In the genomic region with DNA sequence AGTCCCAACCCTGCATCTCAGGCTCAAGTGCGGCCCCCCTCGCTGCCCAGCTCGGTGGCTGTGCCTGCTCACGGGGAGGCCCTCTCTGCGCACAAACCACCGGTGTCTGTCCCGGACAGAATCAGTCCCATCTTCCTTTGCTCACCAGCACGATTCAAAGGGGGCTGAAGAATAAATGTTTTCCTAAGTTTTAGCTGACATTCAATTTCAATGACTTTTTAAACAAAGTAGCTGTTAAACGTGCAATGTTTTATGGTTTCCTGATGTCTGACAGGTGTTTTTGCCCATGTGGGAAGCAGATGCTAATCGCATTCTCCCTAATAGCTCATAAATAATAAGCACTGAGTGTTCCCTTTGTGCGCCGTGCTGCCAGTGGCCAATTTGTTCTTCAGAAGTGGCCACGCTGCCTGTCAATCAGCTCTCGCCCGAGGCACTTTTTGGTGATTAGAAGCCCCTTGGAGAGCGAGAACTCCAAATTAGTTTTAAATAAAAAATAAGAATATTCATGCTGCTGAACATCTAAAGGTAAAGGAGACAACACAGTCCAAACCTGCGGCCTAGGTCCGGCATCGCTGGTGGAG, we compare ENCODE assay signal across 18 cellular contexts. TPM values are rescaled to one million over a fixed set of nuclear protein-coding genes. Genes with fewer than 3 reads are reported as not detected.
DNase-seq lines count a peak whose midpoint lies in the region; ATAC-seq lines count a peak whose summit lies in the region.
"Had no signal": no experiment of that assay in that cellular context is flagged by ENCODE, and none has a peak within 500 bp of the region (broad histone marks: within the 10 kb centered on the region; RNA-seq: fewer than 3 reads in every experiment).

No MANE protein-coding gene starts in this region.

- H2BK5ac ChIP-seq in neuronal stem cell (ENCODE audit: low read length) = peak overlapping the region; percentile 87

- no peaks in the 10 kb centered on the region for H3K9me3 ChIP-seq in neuronal stem cell (replicated peaks in 1 of 2; ENCODE audit: control insufficient read depth in 2 of 2, insufficient read depth in 1 of 2, low read depth in 1 of 2, low read length in 2 of 2)
- H3K9me3 ChIP-seq in CD8-positive, alpha-beta memory T cell (ENCODE audit: low read length) = no peaks in the 10 kb centered on the region
- H3K9me3 ChIP-seq: A549, left ventricle myocardium inferior, prostate gland, SJSA1 had no signal

- no peak overlapping the region for H2BK120ac ChIP-seq in neuronal stem cell (ENCODE audit: low read depth, low read length)

- H3K4me1 Mint-ChIP-seq in CD8-positive, alpha-beta memory T cell = peaks cover 27 to 62% (median 29%) of the 10 kb centered on the region in 3 donors

- peak overlapping the region; percentile 46 for H3K23ac ChIP-seq in neuronal stem cell (ENCODE audit: low read depth, low read length, poor library complexity)

- CTCF ChIA-PET in CD8-positive, alpha-beta memory T cell (lab: Charles Lee) = interaction anchor here (1.6 to 2.6 kb wide), 3 partner anchors 10 to 29 kb away, joined by 4 to 18 read pairs (median 7); no protein-coding TSS in a partner anchor

- no peak overlapping the region for H4K91ac ChIP-seq in neuronal stem cell (ENCODE audit: low read depth, low read length, poor library complexity)

- peak overlapping the region; percentile 48 for H3K14ac ChIP-seq in neuronal stem cell (ENCODE audit: low read length)

- no peak for ATAC-seq in HG03342 (IDR thresholded peaks at IDR 0.05; ENCODE audit: unreplicated experiment)

- H3K4ac ChIP-seq in neuronal stem cell (ENCODE audit: low read length) = no peak overlapping the region

- no peak overlapping the region for H3K4me3 ChIP-seq in neuronal stem cell (ENCODE audit: low read length in 2 of 2)
- no peak overlapping the region for H3K4me3 ChIP-seq in CD8-positive, alpha-beta memory T cell (ENCODE audit: low read length)
- H3K4me3 ChIP-seq: A549, left ventricle myocardium inferior, prostate gland, SJSA1 had no signal

- H3K36me3 ChIP-seq in neuronal stem cell (replicated peaks in 1 of 2; ENCODE audit: control insufficient read depth in 2 of 2, insufficient read depth in 2 of 2, low read length in 2 of 2) = no peaks in the 10 kb centered on the region
- no peaks in the 10 kb centered on the region for H3K36me3 ChIP-seq in CD8-positive, alpha-beta memory T cell (ENCODE audit: insufficient read depth, low read length)
- H3K36me3 ChIP-seq: left ventricle myocardium inferior, prostate gland, SJSA1 had no signal

- peak overlapping the region; percentile 35 for H2AK5ac ChIP-seq in neuronal stem cell (ENCODE audit: low read depth, low read length)

- H2AFZ ChIP-seq in neuronal stem cell (ENCODE audit: low read length) = peak overlapping the region; percentile 3

- peaks cover 0 to 1% (median 0%) of the 10 kb centered on the region in 3 donors for H3K36me3 Mint-ChIP-seq in CD8-positive, alpha-beta memory T cell

- no peak overlapping the region for H3K4me2 ChIP-seq in neuronal stem cell (ENCODE audit: insufficient read depth, low read length, poor library complexity, severe bottlenecking)
- H3K4me2 ChIP-seq: A549 had no signal

- WGBS in neuronal stem cell (ENCODE audit: extremely low coverage in 2 of 2, insufficient read length in 2 of 2, insufficient replicate concordance in 1 of 2), 2 donors = no CpG with 5 or more reads among the region's 19 CpGs

- peak overlapping the region; percentile 44 for H2BK15ac ChIP-seq in neuronal stem cell (ENCODE audit: low read length)

- DNase-seq in NCI-H82 (lab: John Stamatoyannopoulos, UW) = peak; percentile 32
- no peak for DNase-seq in NCI-H82 treated with DMSO at 0.1 percent for 48 hours (lab: John Stamatoyannopoulos, UW; ENCODE audit: unreplicated experiment)
- DNase-seq in NCI-H1105 treated with DMSO at 0.1 percent for 48 hours (lab: John Stamatoyannopoulos, UW) = peak; percentile 94
- DNase-seq in NCI-H526 treated with DMSO at 0.1 percent for 48 hours (lab: John Stamatoyannopoulos, UW) = peak; percentile 70
- no peak for DNase-seq in neuronal stem cell (ENCODE audit: low spot score)
- DNase-seq in DMS114 treated with DMSO at 0.1 percent for 48 hours (lab: John Stamatoyannopoulos, UW; ENCODE audit: unreplicated experiment) = no peak
- DNase-seq in CD8-positive, alpha-beta memory T cell = no peak
- DNase-seq: aorta, GOT3, left ventricle myocardium inferior, NCI-H226 had no signal

- H3K4me3 Mint-ChIP-seq in CD8-positive, alpha-beta memory T cell = peak overlapping the region in 1 of 7 donors; percentile 27
- H3K4me3 Mint-ChIP-seq: CD4-positive, alpha-beta T cell; stimulated activated naive CD8-positive, alpha-beta T cell treated with anti-CD3 and anti-CD28 coated beads, Interleukin-15, Interleukin-2, amounts not matched to agents 100 ng/mL and 50 ng/mL, for 24 hours had no signal

- peaks cover 54 to 73% of the 10 kb centered on the region in 2 donors for H3K27me3 Mint-ChIP-seq in CD8-positive, alpha-beta memory T cell

- no peak overlapping the region for H2BK12ac ChIP-seq in neuronal stem cell (ENCODE audit: low read length)

- peak overlapping the region; percentile 54 for H3K9ac ChIP-seq in neuronal stem cell (ENCODE audit: low read depth, low read length, poor library complexity)

- H3K27ac Mint-ChIP-seq in CD8-positive, alpha-beta memory T cell = peak overlapping the region in 4 of 8 donors; percentile 7 to 57 (median 34)
- H3K27ac Mint-ChIP-seq: CD4-positive, alpha-beta T cell; stimulated activated naive CD8-positive, alpha-beta T cell treated with anti-CD3 and anti-CD28 coated beads, Interleukin-15, Interleukin-2, amounts not matched to agents 100 ng/mL and 50 ng/mL, for 24 hours had no signal

- H3K18ac ChIP-seq in neuronal stem cell (ENCODE audit: low read length) = peak overlapping the region; percentile 85

- H3K27ac ChIP-seq in neuronal stem cell (replicated peaks; ENCODE audit: low read length) = no peak overlapping the region
- H3K27ac ChIP-seq in CD8-positive, alpha-beta memory T cell (ENCODE audit: low read depth, low read length) = no peak overlapping the region
- H3K27ac ChIP-seq: A549, left ventricle myocardium inferior, prostate gland, SJSA1 had no signal

- H3K79me1 ChIP-seq in neuronal stem cell (ENCODE audit: low read depth, low read length) = no peaks in the 10 kb centered on the region

- H3K27me3 ChIP-seq in neuronal stem cell (ENCODE audit: control insufficient read depth in 3 of 3, insufficient read depth in 3 of 3, low read depth in 1 of 3, low read length in 3 of 3) = peaks cover 0 to 72% (median 4%) of the 10 kb centered on the region in 3 experiments
- peaks cover 47% of the 10 kb centered on the region for H3K27me3 ChIP-seq in CD8-positive, alpha-beta memory T cell (ENCODE audit: insufficient read depth, low read length, poor library complexity, severe bottlenecking)

- no peak overlapping the region for H4K8ac ChIP-seq in neuronal stem cell (ENCODE audit: low read depth, low read length)

- POLR2A ChIA-PET in CD8-positive, alpha-beta memory T cell (lab: Charles Lee) = interaction anchor here (0.6 kb wide), 1 partner anchor 22 kb away, joined by 7 read pairs; no protein-coding TSS in a partner anchor

- H3K4me1 ChIP-seq in neuronal stem cell (ENCODE audit: control insufficient read depth in 2 of 2, insufficient read depth in 1 of 2, low read depth in 1 of 2, low read length in 2 of 2) = peaks cover 29 to 40% of the 10 kb centered on the region in 2 donors
- H3K4me1 ChIP-seq in CD8-positive, alpha-beta memory T cell (ENCODE audit: insufficient read depth, low read length) = peaks cover 54% of the 10 kb centered on the region
- H3K4me1 ChIP-seq: A549, left ventricle myocardium inferior, prostate gland, SJSA1 had no signal

- H3K9me3 Mint-ChIP-seq in CD8-positive, alpha-beta memory T cell = peaks cover 0 to 2% (median 0%) of the 10 kb centered on the region in 5 donors
- H3K9me3 Mint-ChIP-seq: CD4-positive, alpha-beta T cell; stimulated activated naive CD8-positive, alpha-beta T cell treated with anti-CD3 and anti-CD28 coated beads, Interleukin-15, Interleukin-2, amounts not matched to agents 100 ng/mL and 50 ng/mL, for 24 hours had no signal

RNA-seq across cellular contexts. Expression of a gene that starts 26.3 kb away (rescaled TPM):
- not detected for polyA plus RNA-seq in neuronal stem cell (2013, experiment 1 of 2)
- not detected for polyA plus RNA-seq in neuronal stem cell (2013, experiment 2 of 2)
- not detected for total RNA-seq in CD8-positive, alpha-beta memory T cell
- polyA plus RNA-seq in CD8-positive, alpha-beta memory T cell = not detected
- total RNA-seq: aorta; CD4-positive, alpha-beta T cell; left ventricle myocardium inferior; MCF 10A; SJSA1 had no signal
- polyA plus RNA-seq: A549, aorta had no signal

RNA-seq across cellular contexts. Expression of a gene that starts 28.0 kb away (rescaled TPM):
- polyA plus RNA-seq in neuronal stem cell (2013, experiment 1 of 2) = 1.6 TPM
- 1.9 TPM for polyA plus RNA-seq in neuronal stem cell (2013, experiment 2 of 2)
- 10 to 100 TPM; 26.4 to 26.8 TPM for total RNA-seq in CD8-positive, alpha-beta memory T cell
- 1.0 TPM for polyA plus RNA-seq in CD8-positive, alpha-beta memory T cell
- total RNA-seq: SJSA1 had no signal

RNA-seq across cellular contexts. Expression of a gene that starts 42.5 kb away (rescaled TPM):
- polyA plus RNA-seq in neuronal stem cell (2013, experiment 1 of 2) = 34.3 TPM
- polyA plus RNA-seq in neuronal stem cell (2013, experiment 2 of 2) = 35.7 TPM
- 10 to 100 TPM; 44.9 to 45.5 TPM for total RNA-seq in CD8-positive, alpha-beta memory T cell
- polyA plus RNA-seq in CD8-positive, alpha-beta memory T cell = 19.0 TPM

RNA-seq across cellular contexts. Expression of a gene that starts 54.2 kb away (rescaled TPM):
- polyA plus RNA-seq in neuronal stem cell (2013, experiment 1 of 2) = 50.1 TPM
- polyA plus RNA-seq in neuronal stem cell (2013, experiment 2 of 2) = 49.8 TPM
- 10 to 100 TPM; 55.3 to 57.3 TPM for total RNA-seq in CD8-positive, alpha-beta memory T cell
- 39.0 TPM for polyA plus RNA-seq in CD8-positive, alpha-beta memory T cell

Comparison
In these comparisons a context has a peak if more than half of its experiments do, and no peak if none do; other contexts are left out.
1. DNase-seq: peak in NCI-H82 (single experiment), NCI-H1105 treated with DMSO at 0.1 percent for 48 hours (single experiment) and NCI-H526 treated with DMSO at 0.1 percent for 48 hours (single experiment); none in NCI-H82 treated with DMSO at 0.1 percent for 48 hours (single experiment), neuronal stem cell (single experiment), DMS114 treated with DMSO at 0.1 percent for 48 hours (single experiment) and CD8-positive, alpha-beta memory T cell (0 of 5).